In genomic region chr19:41913476-41914190, GRCh38 we compare ENCODE assay signal across 21 cellular contexts. TPM values are rescaled to one million over a fixed set of nuclear protein-coding genes. Genes with fewer than 3 reads are reported as not detected.
A peak's percentile ranks its signal among the peaks of the same experiment; 100 is the strongest.
DNase-seq lines count a peak whose midpoint lies in the region; ATAC-seq and TF ChIP-seq lines count a peak whose summit lies in the region.
"Had no signal": no experiment of that assay in that cellular context is flagged by ENCODE, and none has a peak within 500 bp of the region (broad histone marks: within the 10 kb centered on the region; RNA-seq: fewer than 3 reads in every experiment).

No MANE protein-coding gene starts in this region.

- no peaks in the 10 kb centered on the region for H3K36me3 Mint-ChIP-seq in CD4-positive, alpha-beta T cell (ENCODE audit: low read depth)
- peaks cover 0 to 5% (median 0%) of the 10 kb centered on the region in 3 donors for H3K36me3 Mint-ChIP-seq in CD8-positive, alpha-beta memory T cell
- H3K36me3 Mint-ChIP-seq in activated T-helper 1 cell treated with anti-CD3 and anti-CD28 coated beads, Interleukin-12 subunit alpha, Interleukin-12 subunit beta, Interleukin-2, Interleukin-4 antibody, amounts not matched to agents 30 ng/mL and 10 ng/mL and 1 ng/mL, durations not matched to agents 14 hours and 24 hours and 36 hours (ENCODE audit: low read depth) = peaks cover 14% of the 10 kb centered on the region
- peaks cover 3% of the 10 kb centered on the region for H3K36me3 Mint-ChIP-seq in memory B cell
- H3K36me3 Mint-ChIP-seq: activated naive CD8-positive, alpha-beta T cell treated with anti-CD3 and anti-CD28 coated beads for 36 hours; type B pancreatic cell had no signal

- H3K27ac ChIP-seq in CD4-positive, alpha-beta T cell (ENCODE audit: low read depth, low read length) = no peak overlapping the region
- H3K27ac ChIP-seq in CD8-positive, alpha-beta memory T cell (ENCODE audit: low read depth, low read length) = no peak overlapping the region
- H3K27ac ChIP-seq: body of pancreas, colonic mucosa, heart left ventricle, stomach had no signal

- H3K27me3 ChIP-seq in CD4-positive, alpha-beta T cell (ENCODE audit: control insufficient read depth, insufficient read depth, low read length) = peaks cover 42% of the 10 kb centered on the region
- peaks cover 36% of the 10 kb centered on the region for H3K27me3 ChIP-seq in CD8-positive, alpha-beta memory T cell (ENCODE audit: insufficient read depth, low read length, poor library complexity, severe bottlenecking)

- no peaks in the 10 kb centered on the region for H3K36me3 ChIP-seq in CD8-positive, alpha-beta memory T cell (ENCODE audit: insufficient read depth, low read length)
- H3K36me3 ChIP-seq: colonic mucosa, heart left ventricle had no signal

- CTCF ChIA-PET in CD4-positive, alpha-beta T cell (lab: Charles Lee) = no interaction called here
- CTCF ChIA-PET in CD8-positive, alpha-beta memory T cell (lab: Charles Lee) = no interaction called here

- intact Hi-C loops in CD4-positive, alpha-beta T cell (cut with DNase I, micrococcal nuclease) = loop anchor here in 1 of 2 experiments (2.0 kb wide), 1 partner anchor 15 kb away; the partner anchor contains the start of gene ERFL
- intact Hi-C loops in activated T-helper 1 cell treated with anti-CD3 and anti-CD28 coated beads, Interleukin-12 subunit alpha, Interleukin-12 subunit beta, Interleukin-2, Interleukin-4 antibody, amounts not matched to agents 30 ng/mL and 10 ng/mL and 1 ng/mL, durations not matched to agents 14 hours and 24 hours and 36 hours (cut with micrococcal nuclease) = loop anchor here (2.0 kb wide), 1 partner anchor 15 kb away; the partner anchor contains the start of gene ERFL

- no peak for TF ChIP-seq CTCF in CD4-positive, alpha-beta T cell (IDR thresholded peaks at IDR 0.05)

- H3K4me1 Mint-ChIP-seq in CD4-positive, alpha-beta T cell (ENCODE audit: low read depth) = peaks cover 37% of the 10 kb centered on the region
- H3K4me1 Mint-ChIP-seq in CD8-positive, alpha-beta memory T cell = peaks cover 35 to 54% (median 37%) of the 10 kb centered on the region in 3 donors
- peaks cover 15% of the 10 kb centered on the region for H3K4me1 Mint-ChIP-seq in activated T-helper 1 cell treated with anti-CD3 and anti-CD28 coated beads, Interleukin-12 subunit alpha, Interleukin-12 subunit beta, Interleukin-2, Interleukin-4 antibody, amounts not matched to agents 30 ng/mL and 10 ng/mL and 1 ng/mL, durations not matched to agents 14 hours and 24 hours and 36 hours (ENCODE audit: low read depth)
- H3K4me1 Mint-ChIP-seq in memory B cell = peaks cover 38% of the 10 kb centered on the region

- H3K9me3 Mint-ChIP-seq in CD4-positive, alpha-beta T cell = no peaks in the 10 kb centered on the region
- no peaks in the 10 kb centered on the region for H3K9me3 Mint-ChIP-seq in CD8-positive, alpha-beta memory T cell
- no peaks in the 10 kb centered on the region for H3K9me3 Mint-ChIP-seq in activated T-helper 1 cell treated with anti-CD3 and anti-CD28 coated beads, Interleukin-12 subunit alpha, Interleukin-12 subunit beta, Interleukin-2, Interleukin-4 antibody, amounts not matched to agents 30 ng/mL and 10 ng/mL and 1 ng/mL, durations not matched to agents 14 hours and 24 hours and 36 hours
- no peaks in the 10 kb centered on the region for H3K9me3 Mint-ChIP-seq in memory B cell
- H3K9me3 Mint-ChIP-seq: activated naive CD8-positive, alpha-beta T cell treated with anti-CD3 and anti-CD28 coated beads for 36 hours; type B pancreatic cell had no signal

- peaks cover 55% of the 10 kb centered on the region for H3K4me1 ChIP-seq in CD8-positive, alpha-beta memory T cell (ENCODE audit: insufficient read depth, low read length)
- H3K4me1 ChIP-seq: colonic mucosa had no signal

- ATAC-seq in CD4-positive, alpha-beta T cell (ENCODE audit: poor library complexity) = peak; percentile 11
- ATAC-seq in memory B cell (ENCODE audit: low read depth) = peak; percentile 9
- ATAC-seq: body of pancreas, heart left ventricle had no signal

- POLR2A ChIA-PET in CD4-positive, alpha-beta T cell (lab: Charles Lee) = no interaction called here
- POLR2A ChIA-PET in CD8-positive, alpha-beta memory T cell (lab: Charles Lee) = no interaction called here

- DNase-seq in CD4-positive, alpha-beta T cell = no peak
- no peak for DNase-seq in CD8-positive, alpha-beta memory T cell
- DNase-seq in activated T-helper 1 cell treated with anti-CD3 and anti-CD28 coated beads, Interleukin-12 subunit alpha, Interleukin-12 subunit beta, Interleukin-2, Interleukin-4 antibody, amounts not matched to agents 30 ng/mL and 10 ng/mL and 1 ng/mL, durations not matched to agents 14 hours and 24 hours and 36 hours (ENCODE audit: low spot score) = no peak
- DNase-seq in memory B cell (ENCODE audit: low spot score in 2 of 2) = no peak
- no peak for DNase-seq in mucosa of gallbladder (ENCODE audit: low spot score)
- DNase-seq in AG08396 (ENCODE audit: low spot score) = no peak
- DNase-seq in A172 (ENCODE audit: low spot score) = no peak
- DNase-seq: activated naive CD8-positive, alpha-beta T cell treated with anti-CD3 and anti-CD28 coated beads for 36 hours; body of pancreas; colonic mucosa; heart left ventricle; NCI-H1092; NCI-H2081; RPMI8226; stomach; SW 1271 had no signal

- H3K4me3 Mint-ChIP-seq in CD4-positive, alpha-beta T cell = peak overlapping the region; percentile 23
- H3K4me3 Mint-ChIP-seq in CD8-positive, alpha-beta memory T cell = peak overlapping the region in 5 of 7 donors; percentile 26 to 50 (median 34)
- no peak overlapping the region for H3K4me3 Mint-ChIP-seq in activated T-helper 1 cell treated with anti-CD3 and anti-CD28 coated beads, Interleukin-12 subunit alpha, Interleukin-12 subunit beta, Interleukin-2, Interleukin-4 antibody, amounts not matched to agents 30 ng/mL and 10 ng/mL and 1 ng/mL, durations not matched to agents 14 hours and 24 hours and 36 hours
- H3K4me3 Mint-ChIP-seq in memory B cell = peak overlapping the region; percentile 27
- H3K4me3 Mint-ChIP-seq: activated naive CD8-positive, alpha-beta T cell treated with anti-CD3 and anti-CD28 coated beads for 36 hours; type B pancreatic cell had no signal

- H3K27ac Mint-ChIP-seq in CD4-positive, alpha-beta T cell = no peak overlapping the region
- H3K27ac Mint-ChIP-seq in CD8-positive, alpha-beta memory T cell = no peak overlapping the region
- H3K27ac Mint-ChIP-seq in activated T-helper 1 cell treated with anti-CD3 and anti-CD28 coated beads, Interleukin-12 subunit alpha, Interleukin-12 subunit beta, Interleukin-2, Interleukin-4 antibody, amounts not matched to agents 30 ng/mL and 10 ng/mL and 1 ng/mL, durations not matched to agents 14 hours and 24 hours and 36 hours = peak overlapping the region; percentile 21
- peak overlapping the region; percentile 39 for H3K27ac Mint-ChIP-seq in memory B cell
- H3K27ac Mint-ChIP-seq: activated naive CD8-positive, alpha-beta T cell treated with anti-CD3 and anti-CD28 coated beads for 36 hours; type B pancreatic cell had no signal

- peaks cover 10% of the 10 kb centered on the region for H3K27me3 Mint-ChIP-seq in CD4-positive, alpha-beta T cell
- peaks cover 8 to 19% of the 10 kb centered on the region in 2 donors for H3K27me3 Mint-ChIP-seq in CD8-positive, alpha-beta memory T cell
- peaks cover 23% of the 10 kb centered on the region for H3K27me3 Mint-ChIP-seq in activated T-helper 1 cell treated with anti-CD3 and anti-CD28 coated beads, Interleukin-12 subunit alpha, Interleukin-12 subunit beta, Interleukin-2, Interleukin-4 antibody, amounts not matched to agents 30 ng/mL and 10 ng/mL and 1 ng/mL, durations not matched to agents 14 hours and 24 hours and 36 hours (ENCODE audit: insufficient read depth)
- H3K27me3 Mint-ChIP-seq in memory B cell = peaks cover 15% of the 10 kb centered on the region

- no peak overlapping the region for H3K4me3 ChIP-seq in CD8-positive, alpha-beta memory T cell (ENCODE audit: low read length)
- H3K4me3 ChIP-seq: body of pancreas, colonic mucosa, heart left ventricle, stomach had no signal

- H3K9me3 ChIP-seq in CD4-positive, alpha-beta T cell (ENCODE audit: control insufficient read depth, low read length) = no peaks in the 10 kb centered on the region
- no peaks in the 10 kb centered on the region for H3K9me3 ChIP-seq in CD8-positive, alpha-beta memory T cell (ENCODE audit: low read length)
- H3K9me3 ChIP-seq: body of pancreas, colonic mucosa, heart left ventricle, stomach had no signal

RNA-seq across cellular contexts. Expression of gene ERFL, which starts 14.6 kb away (rescaled TPM):
- 1 to 10 TPM; 7.7 to 8.9 TPM for total RNA-seq in CD4-positive, alpha-beta T cell
- total RNA-seq in CD8-positive, alpha-beta memory T cell = 1 to 10 TPM; 1.3 to 1.4 TPM
- polyA plus RNA-seq in CD8-positive, alpha-beta memory T cell = not detected
- 3.1 TPM in 2 replicates for total RNA-seq in activated T-helper 1 cell treated with anti-CD3 and anti-CD28 coated beads, Interleukin-12 subunit alpha, Interleukin-12 subunit beta, Interleukin-2, Interleukin-4 antibody, amounts not matched to agents 30 ng/mL and 10 ng/mL and 1 ng/mL, durations not matched to agents 14 hours and 24 hours and 36 hours
- 3.4 TPM for total RNA-seq in mucosa of gallbladder
- total RNA-seq in A172 (2014; rRNA removed; shearing (Covaris generic)) = 0.07 and 0.47 TPM in 2 replicates
- total RNA-seq: body of pancreas, kidney epithelial cell, LHCN-M2, lung microvascular endothelial cell, NCI-H460, stomach had no signal
- polyA plus RNA-seq: heart left ventricle had no signal

RNA-seq across cellular contexts. Expression of gene ARHGEF1, which starts 30.6 kb away (rescaled TPM):
- total RNA-seq in CD4-positive, alpha-beta T cell = 1,000 to 10,000 TPM; 1,019 to 1,047 TPM
- 100 to 1,000 TPM; 295 to 312 TPM for total RNA-seq in CD8-positive, alpha-beta memory T cell
- 350 TPM for polyA plus RNA-seq in CD8-positive, alpha-beta memory T cell
- 386 and 392 TPM in 2 replicates for total RNA-seq in activated T-helper 1 cell treated with anti-CD3 and anti-CD28 coated beads, Interleukin-12 subunit alpha, Interleukin-12 subunit beta, Interleukin-2, Interleukin-4 antibody, amounts not matched to agents 30 ng/mL and 10 ng/mL and 1 ng/mL, durations not matched to agents 14 hours and 24 hours and 36 hours
- total RNA-seq in mucosa of gallbladder = 115 TPM
- 72.5 and 108 TPM in 2 replicates for total RNA-seq in A172 (2014; rRNA removed; shearing (Covaris generic))

RNA-seq across cellular contexts. Expression of gene CD79A, which starts 36.6 kb away (rescaled TPM):
- total RNA-seq in CD4-positive, alpha-beta T cell = 1 to 10 TPM; 3.7 to 3.8 TPM
- total RNA-seq in CD8-positive, alpha-beta memory T cell = 1 to 10 TPM; 1.3 to 2.2 TPM
- polyA plus RNA-seq in CD8-positive, alpha-beta memory T cell = 9.4 TPM
- 2.7 and 2.9 TPM in 2 replicates for total RNA-seq in activated T-helper 1 cell treated with anti-CD3 and anti-CD28 coated beads, Interleukin-12 subunit alpha, Interleukin-12 subunit beta, Interleukin-2, Interleukin-4 antibody, amounts not matched to agents 30 ng/mL and 10 ng/mL and 1 ng/mL, durations not matched to agents 14 hours and 24 hours and 36 hours
- 0.32 TPM for total RNA-seq in mucosa of gallbladder
- total RNA-seq in A172 (2014; rRNA removed; shearing (Covaris generic)) = not detected in 2 replicates
- total RNA-seq: body of pancreas, kidney epithelial cell, lung microvascular endothelial cell, NCI-H460 had no signal

RNA-seq across cellular contexts. Expression of gene RABAC1, which starts 45.5 kb away (rescaled TPM):
- 100 to 1,000 TPM in 1 of 2 experiments, 10 to 100 TPM in 1; 96.0 to 102 TPM for total RNA-seq in CD4-positive, alpha-beta T cell
- 10 to 100 TPM; 74.7 to 83.3 TPM for total RNA-seq in CD8-positive, alpha-beta memory T cell
- polyA plus RNA-seq in CD8-positive, alpha-beta memory T cell = 220 TPM
- total RNA-seq in activated T-helper 1 cell treated with anti-CD3 and anti-CD28 coated beads, Interleukin-12 subunit alpha, Interleukin-12 subunit beta, Interleukin-2, Interleukin-4 antibody, amounts not matched to agents 30 ng/mL and 10 ng/mL and 1 ng/mL, durations not matched to agents 14 hours and 24 hours and 36 hours = 36.2 and 41.3 TPM in 2 replicates
- 188 TPM for total RNA-seq in mucosa of gallbladder
- total RNA-seq in A172 (2014; rRNA removed; shearing (Covaris generic)) = 105 and 138 TPM in 2 replicates

RNA-seq across cellular contexts. Expression of gene RPS19, which starts 53.6 kb away (rescaled TPM):
- 1,000 to 10,000 TPM; 3,668 to 3,697 TPM for total RNA-seq in CD4-positive, alpha-beta T cell
- 1,000 to 10,000 TPM; 3,036 to 3,142 TPM for total RNA-seq in CD8-positive, alpha-beta memory T cell
- 6,195 TPM for polyA plus RNA-seq in CD8-positive, alpha-beta memory T cell
- total RNA-seq in activated T-helper 1 cell treated with anti-CD3 and anti-CD28 coated beads, Interleukin-12 subunit alpha, Interleukin-12 subunit beta, Interleukin-2, Interleukin-4 antibody, amounts not matched to agents 30 ng/mL and 10 ng/mL and 1 ng/mL, durations not matched to agents 14 hours and 24 hours and 36 hours = 2,887 and 2,906 TPM in 2 replicates
- total RNA-seq in mucosa of gallbladder = 1,211 TPM
- total RNA-seq in A172 (2014; rRNA removed; shearing (Covaris generic)) = 1,133 and 1,859 TPM in 2 replicates

Comparison
In these comparisons a context has a peak if more than half of its experiments do, and no peak if none do; other contexts are left out.
1. H3K27ac Mint-ChIP-seq: peak in activated T-helper 1 cell treated with anti-CD3 and anti-CD28 coated beads, Interleukin-12 subunit alpha, Interleukin-12 subunit beta, Interleukin-2, Interleukin-4 antibody, amounts not matched to agents 30 ng/mL and 10 ng/mL and 1 ng/mL, durations not matched to agents 14 hours and 24 hours and 36 hours (single experiment) and memory B cell (single experiment); none in CD4-positive, alpha-beta T cell (single experiment) and CD8-positive, alpha-beta memory T cell (0 of 8).